ENCODE assay signal across 1 cellular context in the genomic region with DNA sequence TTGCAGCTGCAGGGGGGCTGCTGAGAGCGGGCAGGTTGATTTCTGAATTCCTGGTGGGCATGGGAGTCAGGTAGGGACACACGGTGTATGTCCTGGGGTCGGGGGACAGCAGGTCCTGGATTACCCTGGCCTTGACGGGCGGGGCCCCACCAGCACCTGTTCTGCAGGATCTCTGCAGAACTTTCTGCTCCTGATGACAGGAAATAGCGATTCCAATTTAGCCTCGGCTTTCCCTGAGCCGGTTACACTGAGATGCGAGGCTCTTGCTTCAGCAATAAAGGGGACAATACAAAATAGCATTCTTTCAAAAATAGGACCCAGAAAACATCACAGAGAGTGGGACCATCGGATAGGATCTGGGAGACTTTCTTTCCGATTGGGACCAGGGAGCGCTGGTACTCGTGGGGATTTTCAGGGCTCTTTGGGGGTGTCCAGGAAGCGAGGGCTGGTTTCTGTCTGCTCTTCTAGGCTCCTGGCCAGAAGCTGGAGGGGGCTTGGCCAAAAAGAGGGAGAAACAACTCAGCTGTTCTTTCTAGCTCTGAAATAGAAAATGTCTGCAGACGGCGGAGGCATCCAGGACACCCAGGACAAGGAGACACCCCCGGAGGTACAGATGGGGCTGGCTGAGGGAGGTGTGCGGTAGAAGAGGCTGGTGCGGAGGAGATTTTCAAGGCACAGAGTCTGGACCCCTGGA.
A peak's percentile ranks its signal among the peaks of the same experiment; 100 is the strongest.
TF ChIP-seq lines count a peak whose summit lies in the region.

No MANE protein-coding gene starts in this region.

TF ChIP-seq in K562, 482 proteins besides CTCF, POLR2A, EP300 and RAD21:
- TF ChIP-seq, protein P1, sequence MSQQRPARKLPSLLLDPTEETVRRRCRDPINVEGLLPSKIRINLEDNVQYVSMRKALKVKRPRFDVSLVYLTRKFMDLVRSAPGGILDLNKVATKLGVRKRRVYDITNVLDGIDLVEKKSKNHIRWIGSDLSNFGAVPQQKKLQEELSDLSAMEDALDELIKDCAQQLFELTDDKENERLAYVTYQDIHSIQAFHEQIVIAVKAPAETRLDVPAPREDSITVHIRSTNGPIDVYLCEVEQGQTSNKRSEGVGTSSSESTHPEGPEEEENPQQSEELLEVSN (IDR thresholded peaks at IDR 0.05; ENCODE audit: borderline replicate concordance in 1 of 2, extremely low read depth in 1 of 2, insufficient read depth in 1 of 2, insufficient read length in 1 of 2, low read depth in 1 of 2, low read length in 1 of 2, poor library complexity in 1 of 2, severe bottlenecking in 1 of 2), result no peak
- TF ChIP-seq, protein P2, sequence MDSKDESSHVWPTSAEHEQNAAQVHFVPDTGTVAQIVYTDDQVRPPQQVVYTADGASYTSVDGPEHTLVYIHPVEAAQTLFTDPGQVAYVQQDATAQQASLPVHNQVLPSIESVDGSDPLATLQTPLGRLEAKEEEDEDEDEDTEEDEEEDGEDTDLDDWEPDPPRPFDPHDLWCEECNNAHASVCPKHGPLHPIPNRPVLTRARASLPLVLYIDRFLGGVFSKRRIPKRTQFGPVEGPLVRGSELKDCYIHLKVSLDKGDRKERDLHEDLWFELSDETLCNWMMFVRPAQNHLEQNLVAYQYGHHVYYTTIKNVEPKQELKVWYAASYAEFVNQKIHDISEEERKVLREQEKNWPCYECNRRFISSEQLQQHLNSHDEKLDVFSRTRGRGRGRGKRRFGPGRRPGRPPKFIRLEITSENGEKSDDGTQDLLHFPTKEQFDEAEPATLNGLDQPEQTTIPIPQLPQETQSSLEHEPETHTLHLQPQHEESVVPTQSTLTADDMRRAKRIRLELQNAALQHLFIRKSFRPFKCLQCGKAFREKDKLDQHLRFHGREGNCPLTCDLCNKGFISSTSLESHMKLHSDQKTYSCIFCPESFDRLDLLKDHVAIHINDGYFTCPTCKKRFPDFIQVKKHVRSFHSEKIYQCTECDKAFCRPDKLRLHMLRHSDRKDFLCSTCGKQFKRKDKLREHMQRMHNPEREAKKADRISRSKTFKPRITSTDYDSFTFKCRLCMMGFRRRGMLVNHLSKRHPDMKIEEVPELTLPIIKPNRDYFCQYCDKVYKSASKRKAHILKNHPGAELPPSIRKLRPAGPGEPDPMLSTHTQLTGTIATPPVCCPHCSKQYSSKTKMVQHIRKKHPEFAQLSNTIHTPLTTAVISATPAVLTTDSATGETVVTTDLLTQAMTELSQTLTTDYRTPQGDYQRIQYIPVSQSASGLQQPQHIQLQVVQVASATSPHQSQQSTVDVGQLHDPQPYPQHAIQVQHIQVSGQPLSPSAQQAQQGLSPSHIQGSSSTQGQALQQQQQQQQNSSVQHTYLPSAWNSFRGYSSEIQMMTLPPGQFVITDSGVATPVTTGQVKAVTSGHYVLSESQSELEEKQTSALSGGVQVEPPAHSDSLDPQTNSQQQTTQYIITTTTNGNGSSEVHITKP (IDR thresholded peaks at IDR 0.05; ENCODE audit: partially characterized antibody), result peak; percentile 94
- no peak for TF ChIP-seq NR2C2 (CRISPR knock-in tag; IDR thresholded peaks at IDR 0.05)
- peak; percentile 11; the same call in 1 of the 2 replicates for TF ChIP-seq NR2C2 (tag; IDR thresholded peaks at IDR 0.05)
- TF ChIP-seq, protein P3, sequence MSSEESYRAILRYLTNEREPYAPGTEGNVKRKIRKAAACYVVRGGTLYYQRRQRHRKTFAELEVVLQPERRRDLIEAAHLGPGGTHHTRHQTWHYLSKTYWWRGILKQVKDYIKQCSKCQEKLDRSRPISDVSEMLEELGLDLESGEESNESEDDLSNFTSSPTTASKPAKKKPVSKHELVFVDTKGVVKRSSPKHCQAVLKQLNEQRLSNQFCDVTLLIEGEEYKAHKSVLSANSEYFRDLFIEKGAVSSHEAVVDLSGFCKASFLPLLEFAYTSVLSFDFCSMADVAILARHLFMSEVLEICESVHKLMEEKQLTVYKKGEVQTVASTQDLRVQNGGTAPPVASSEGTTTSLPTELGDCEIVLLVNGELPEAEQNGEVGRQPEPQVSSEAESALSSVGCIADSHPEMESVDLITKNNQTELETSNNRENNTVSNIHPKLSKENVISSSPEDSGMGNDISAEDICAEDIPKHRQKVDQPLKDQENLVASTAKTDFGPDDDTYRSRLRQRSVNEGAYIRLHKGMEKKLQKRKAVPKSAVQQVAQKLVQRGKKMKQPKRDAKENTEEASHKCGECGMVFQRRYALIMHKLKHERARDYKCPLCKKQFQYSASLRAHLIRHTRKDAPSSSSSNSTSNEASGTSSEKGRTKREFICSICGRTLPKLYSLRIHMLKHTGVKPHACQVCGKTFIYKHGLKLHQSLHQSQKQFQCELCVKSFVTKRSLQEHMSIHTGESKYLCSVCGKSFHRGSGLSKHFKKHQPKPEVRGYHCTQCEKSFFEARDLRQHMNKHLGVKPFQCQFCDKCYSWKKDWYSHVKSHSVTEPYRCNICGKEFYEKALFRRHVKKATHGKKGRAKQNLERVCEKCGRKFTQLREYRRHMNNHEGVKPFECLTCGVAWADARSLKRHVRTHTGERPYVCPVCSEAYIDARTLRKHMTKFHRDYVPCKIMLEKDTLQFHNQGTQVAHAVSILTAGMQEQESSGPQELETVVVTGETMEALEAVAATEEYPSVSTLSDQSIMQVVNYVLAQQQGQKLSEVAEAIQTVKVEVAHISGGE (CRISPR knock-in tag; IDR thresholded peaks at IDR 0.05), result peak in 1 of 3 experiments; percentile 7; a peak in 1 of 6 replicates
- TF ChIP-seq HOXB6 (CRISPR knock-in tag; IDR thresholded peaks at IDR 0.05; ENCODE audit: borderline replicate concordance), result no peak
- TF ChIP-seq, protein P4, sequence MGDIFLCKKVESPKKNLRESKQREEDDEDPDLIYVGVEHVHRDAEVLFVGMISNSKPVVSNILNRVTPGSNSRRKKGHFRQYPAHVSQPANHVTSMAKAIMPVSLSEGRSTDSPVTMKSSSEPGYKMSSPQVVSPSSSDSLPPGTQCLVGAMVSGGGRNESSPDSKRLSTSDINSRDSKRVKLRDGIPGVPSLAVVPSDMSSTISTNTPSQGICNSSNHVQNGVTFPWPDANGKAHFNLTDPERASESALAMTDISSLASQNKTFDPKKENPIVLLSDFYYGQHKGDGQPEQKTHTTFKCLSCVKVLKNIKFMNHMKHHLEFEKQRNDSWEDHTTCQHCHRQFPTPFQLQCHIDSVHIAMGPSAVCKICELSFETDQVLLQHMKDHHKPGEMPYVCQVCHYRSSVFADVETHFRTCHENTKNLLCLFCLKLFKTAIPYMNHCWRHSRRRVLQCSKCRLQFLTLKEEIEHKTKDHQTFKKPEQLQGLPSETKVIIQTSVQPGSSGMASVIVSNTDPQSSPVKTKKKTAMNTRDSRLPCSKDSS (IDR thresholded peaks at IDR 0.05; ENCODE audit: low read depth, partially characterized antibody), result no peak
